ENCODE assay signal across 8 cellular contexts in the genomic region with DNA sequence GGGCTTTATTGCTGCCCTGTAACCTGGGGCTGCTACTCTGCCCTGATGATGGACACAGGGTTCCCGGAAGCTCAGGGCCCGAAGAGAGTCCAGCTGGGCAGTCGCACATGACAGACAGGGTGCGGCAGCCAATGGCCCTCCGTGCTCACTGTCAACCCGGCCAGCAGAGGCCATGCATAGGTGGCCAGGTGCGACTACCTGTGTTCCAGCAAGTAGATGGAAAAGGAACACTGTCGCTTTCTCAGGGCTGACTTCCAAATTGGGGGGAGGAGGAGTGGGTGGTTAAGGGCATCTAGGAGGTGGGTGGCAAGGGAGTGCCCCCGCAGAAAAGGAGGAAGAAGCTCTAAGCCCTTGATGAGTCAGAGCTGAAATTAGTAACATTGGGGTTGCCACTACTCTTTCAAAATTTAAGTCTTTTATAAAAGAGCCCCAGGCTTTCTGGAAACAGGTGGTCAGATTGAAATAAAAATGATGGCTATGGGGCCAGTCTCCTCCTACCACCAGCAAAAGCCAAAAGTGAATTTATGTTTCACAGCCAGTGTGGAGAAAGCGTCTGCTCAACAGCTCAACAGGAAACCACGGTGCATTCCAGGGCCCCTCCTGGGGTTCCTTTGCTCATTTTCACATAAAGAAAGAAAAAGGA. TPM values are rescaled to one million over a fixed set of nuclear protein-coding genes. Genes with fewer than 3 reads are reported as not detected.
A peak's percentile ranks its signal among the peaks of the same experiment; 100 is the strongest.
DNase-seq lines count a peak whose midpoint lies in the region; ATAC-seq lines count a peak whose summit lies in the region.

No MANE protein-coding gene starts in this region.

- DNase-seq in activated CD8-positive, alpha-beta memory T cell treated with anti-CD3 and anti-CD28 coated beads for 24 hours = peak; percentile 48
- no peak for DNase-seq in activated CD8-positive, alpha-beta memory T cell treated with anti-CD3 and anti-CD28 coated beads, Interleukin-2, amount 50 U/mL, for 4 hours
- DNase-seq in HT1080 (ENCODE audit: low read depth) (peak; percentile 57), dermis blood vessel endothelial cell (peak; percentile 76), midbrain (lab: John Stamatoyannopoulos, UW) (no peak), ACHN (no peak)
- DNase-seq in stimulated activated naive CD8-positive, alpha-beta T cell treated with anti-CD3 and anti-CD28 coated beads, Interleukin-15, Interleukin-2, amounts not matched to agents 100 U/mL and 50 U/mL, for 24 hours = peak; percentile 8
- DNase-seq in activated effector memory CD4-positive, alpha-beta T cell treated with anti-CD3 and anti-CD28 coated beads, Interleukin-2, amount 50 U/mL, for 16 hours = no peak

- ATAC-seq in stimulated activated naive CD8-positive, alpha-beta T cell treated with anti-CD3 and anti-CD28 coated beads, Interleukin-15, Interleukin-2, amounts not matched to agents 100 U/mL and 50 U/mL, for 24 hours = no peak

- in situ Hi-C loops in ACHN (cut with HindIII; ENCODE audit: low pct_ligation_motif_present, low pct_unique_long_range_greater_than_20kb, low sequenced_read_pairs) = no loop called here

RNA-seq across cellular contexts. Expression of a gene that starts 2.3 kb away (rescaled TPM):
- 0.07 and 0.19 TPM in 2 replicates for total RNA-seq in HT1080 (2014; rRNA removed; shearing (Covaris generic))
- 0.14 TPM in 2 replicates for polyA plus RNA-seq in HT1080 (2015; cell fraction: cytosol; rRNA removed)
- 0.17 and 0.23 TPM in 2 replicates for polyA plus RNA-seq in HT1080 (2015; cell fraction: nucleus; rRNA removed)
- total RNA-seq in dermis blood vessel endothelial cell = 2.9 and 6.6 TPM in 2 replicates

RNA-seq across cellular contexts. Expression of a gene that starts 38.2 kb away (rescaled TPM):
- total RNA-seq in HT1080 (2014; rRNA removed; shearing (Covaris generic)) = 3.2 and 5.8 TPM in 2 replicates
- 9.1 and 11.5 TPM in 2 replicates for polyA plus RNA-seq in HT1080 (2015; cell fraction: cytosol; rRNA removed)
- 9.3 and 10.4 TPM in 2 replicates for polyA plus RNA-seq in HT1080 (2015; cell fraction: nucleus; rRNA removed)
- 166 and 297 TPM in 2 replicates for total RNA-seq in dermis blood vessel endothelial cell

Comparison
In these comparisons a context has a peak if more than half of its experiments do, and no peak if none do; other contexts are left out.
1. DNase-seq: peak in activated CD8-positive, alpha-beta memory T cell treated with anti-CD3 and anti-CD28 coated beads for 24 hours (single experiment), HT1080 (single experiment), dermis blood vessel endothelial cell (single experiment) and stimulated activated naive CD8-positive, alpha-beta T cell treated with anti-CD3 and anti-CD28 coated beads, Interleukin-15, Interleukin-2, amounts not matched to agents 100 U/mL and 50 U/mL, for 24 hours (single experiment); none in activated CD8-positive, alpha-beta memory T cell treated with anti-CD3 and anti-CD28 coated beads, Interleukin-2, amount 50 U/mL, for 4 hours (single experiment), midbrain (single experiment), ACHN (single experiment) and activated effector memory CD4-positive, alpha-beta T cell treated with anti-CD3 and anti-CD28 coated beads, Interleukin-2, amount 50 U/mL, for 16 hours (single experiment).
2. RNA of a gene that starts 38.2 kb away (total RNA-seq): 166 to 297 TPM in dermis blood vessel endothelial cell; 3.2 to 5.8 TPM in HT1080; every median in the first group is over 10 times any median in the second.